1 cellular context compared by ENCODE assay signal in genomic region chr9:121610638-121610953, GRCh38.
TF ChIP-seq lines count a peak whose summit lies in the region.

No MANE protein-coding gene starts in this region.

TF ChIP-seq in K562, 482 proteins besides CTCF, POLR2A, EP300 and RAD21:
- TF ChIP-seq PRDM10 (IDR thresholded peaks at IDR 0.05; ENCODE audit: partially characterized antibody) (no peak), PHB2 (IDR thresholded peaks at IDR 0.05; ENCODE audit: low read depth) (no peak)
